27 cellular contexts compared by ENCODE assay signal in genomic region chr9:19009566-19009965, GRCh38. TPM values are rescaled to one million over a fixed set of nuclear protein-coding genes. Genes with fewer than 3 reads are reported as not detected.
"Had no signal": no experiment of that assay in that cellular context is flagged by ENCODE, and none has a peak within 500 bp of the region (broad histone marks: within the 10 kb centered on the region; RNA-seq: fewer than 3 reads in every experiment).

No MANE protein-coding gene starts in this region.

- H3K36me3 Mint-ChIP-seq: mesothelial cell of epicardium had no signal

- H3K27ac Mint-ChIP-seq: mesothelial cell of epicardium had no signal

- H3K4me3 Mint-ChIP-seq: mesothelial cell of epicardium had no signal

- H3K4me1 ChIP-seq: gastrocnemius medialis, left lung, lower lobe of right lung had no signal

- ATAC-seq: gastrocnemius medialis, heart right ventricle, left cardiac atrium, left lung, left ventricle myocardium superior, lower lobe of right lung, mucosa of descending colon had no signal

- H3K27me3 ChIP-seq: dorsolateral prefrontal cortex, esophagus squamous epithelium, gastrocnemius medialis, heart right ventricle, left lung had no signal

- H3K4me3 ChIP-seq: coronary artery, dorsolateral prefrontal cortex, esophagus squamous epithelium, gastrocnemius medialis, heart right ventricle, left lung, lower lobe of right lung, mucosa of descending colon had no signal

- H3K36me3 ChIP-seq: esophagus squamous epithelium, gastrocnemius medialis, heart right ventricle, left lung, lower lobe of right lung had no signal

- H3K27ac ChIP-seq: coronary artery, dorsolateral prefrontal cortex, esophagus squamous epithelium, gastrocnemius medialis, heart right ventricle, left lung, lower lobe of right lung had no signal

- DNase-seq: dermis blood vessel endothelial cell; dorsolateral prefrontal cortex; effector CD4-positive, alpha-beta T cell; effector memory CD4-positive, alpha-beta T cell; esophagus squamous epithelium; foreskin fibroblast; foreskin melanocyte; gastrocnemius medialis; glutamatergic neuron; head of caudate nucleus; heart right ventricle; hippocampal formation; left cardiac atrium; left lung; left ventricle myocardium superior; lower lobe of right lung; mesenchymal stem cell; mucosa of descending colon had no signal

RNA-seq across cellular contexts. Expression of gene SAXO1, which starts 23.4 kb away (rescaled TPM):
- total RNA-seq: dermis blood vessel endothelial cell, endothelial cell of umbilical vein, epithelial cell of proximal tubule, esophagus squamous epithelium, glomerular endothelial cell, left lung, left ventricle myocardium superior, lung microvascular endothelial cell, mesenteric fat pad, myocyte had no signal
- polyA plus RNA-seq: endothelial cell of umbilical vein, heart right ventricle, keratinocyte had no signal
